Comparison of ENCODE assay signal across 8 cellular contexts in the genomic region with DNA sequence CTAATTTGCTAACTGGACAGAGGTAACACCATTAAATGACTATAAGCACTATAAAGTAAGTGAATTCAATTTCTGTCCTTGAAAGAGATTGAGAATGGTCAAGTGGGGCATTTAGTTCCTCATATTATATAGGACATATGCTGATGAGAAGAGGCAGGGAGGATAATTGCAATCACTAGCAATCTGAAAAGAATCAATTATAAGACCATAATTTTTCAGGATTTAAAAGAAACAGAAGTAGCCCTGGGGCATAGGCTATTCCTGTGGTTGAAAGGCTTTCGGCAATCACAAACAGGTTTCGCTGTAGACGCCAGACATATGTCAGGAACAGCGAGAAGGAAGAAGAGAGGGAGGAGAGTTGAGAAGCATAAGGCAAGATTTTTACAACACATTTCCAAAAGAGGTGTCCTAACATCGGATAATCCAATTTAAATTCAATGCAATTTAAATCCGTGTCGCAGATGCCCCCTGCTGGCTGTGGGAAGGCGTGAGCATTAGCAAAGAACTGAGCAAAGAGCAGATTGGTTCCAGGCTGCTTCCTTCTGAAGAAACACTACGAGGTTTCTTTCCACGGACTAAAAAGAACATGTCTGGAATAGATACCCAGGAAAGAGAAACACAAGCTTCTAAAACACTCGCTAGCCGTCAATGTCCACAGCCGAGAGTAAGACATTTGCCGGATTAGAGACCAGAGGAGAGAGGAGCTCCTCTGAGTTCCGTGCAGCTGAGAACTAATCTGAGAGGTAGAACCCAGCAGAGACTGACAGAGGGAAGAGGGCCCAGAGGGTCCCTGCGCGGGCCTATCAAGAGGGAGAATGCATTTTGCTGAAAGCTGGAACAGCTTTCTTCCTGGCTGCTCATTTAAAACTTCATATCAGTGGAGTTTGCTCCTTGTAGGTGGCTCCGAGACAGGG. TPM values are rescaled to one million over a fixed set of nuclear protein-coding genes. Genes with fewer than 3 reads are reported as not detected.
A peak's percentile ranks its signal among the peaks of the same experiment; 100 is the strongest.
DNase-seq lines count a peak whose midpoint lies in the region; ATAC-seq and TF ChIP-seq lines count a peak whose summit lies in the region.

No MANE protein-coding gene starts in this region.

- H3K79me2 ChIP-seq in OCI-LY3 (ENCODE audit: low read length): no peaks in the 10 kb centered on the region

- intact Hi-C loops in activated T-helper 2 cell treated with anti-CD3 and anti-CD28 coated beads, Interferon-gamma antibody, Interleukin-2, Interleukin-4, amounts not matched to agents 10 μg/mL and 5 μg/mL and 100 μg/mL, durations not matched to agents 14 hours and 24 hours and 36 hours (cut with micrococcal nuclease): loop anchor here (2.0 to 10.0 kb wide), 4 partner anchors 100 to 326 kb away; no protein-coding TSS in a partner anchor
- intact Hi-C loops in Right ventricle myocardium inferior (cut with DNase I): loop anchor here (1.0 to 5.0 kb wide), 3 partner anchors 102 to 327 kb away; no protein-coding TSS in a partner anchor
- intact Hi-C loops in posterior vena cava (cut with DNase I): loop anchor here (2.0 to 10.0 kb wide), 6 partner anchors 102 to 330 kb away; no protein-coding TSS in a partner anchor

- no peak overlapping the region for H3K4me2 ChIP-seq in OCI-LY3 (ENCODE audit: low read length)

- H3K27ac Mint-ChIP-seq in activated T-helper 2 cell treated with anti-CD3 and anti-CD28 coated beads, Interferon-gamma antibody, Interleukin-2, Interleukin-4, amounts not matched to agents 10 μg/mL and 5 μg/mL and 100 μg/mL, durations not matched to agents 14 hours and 24 hours and 36 hours: no peak overlapping the region

- H3K4me3 ChIP-seq in OCI-LY3 (ENCODE audit: low read length): no peak overlapping the region

- no peak overlapping the region for H3K9ac ChIP-seq in OCI-LY3 (ENCODE audit: low read length)

- peak; percentile 74 for DNase-seq in GM03348 (ENCODE audit: low spot score)
- DNase-seq in activated T-helper 2 cell treated with anti-CD3 and anti-CD28 coated beads, Interferon-gamma antibody, Interleukin-2, Interleukin-4, amounts not matched to agents 10 μg/mL and 5 μg/mL and 100 μg/mL, durations not matched to agents 14 hours and 24 hours and 36 hours (ENCODE audit: low spot score): peak; percentile 11
- DNase-seq in Right ventricle myocardium inferior (ENCODE audit: missing footprints): peak; percentile 83
- peak; percentile 91 for DNase-seq in posterior vena cava (ENCODE audit: low spot score)

- no peak overlapping the region for H3K4me3 Mint-ChIP-seq in activated T-helper 2 cell treated with anti-CD3 and anti-CD28 coated beads, Interferon-gamma antibody, Interleukin-2, Interleukin-4, amounts not matched to agents 10 μg/mL and 5 μg/mL and 100 μg/mL, durations not matched to agents 14 hours and 24 hours and 36 hours (ENCODE audit: low read depth)

- peak; percentile 71 for ATAC-seq in Right ventricle myocardium inferior
- ATAC-seq in HG03521 (IDR thresholded peaks at IDR 0.05; ENCODE audit: unreplicated experiment): no peak
- no peak for ATAC-seq in HG02678 (IDR thresholded peaks at IDR 0.05; ENCODE audit: unreplicated experiment)

- no peaks in the 10 kb centered on the region for H3K4me1 Mint-ChIP-seq in activated T-helper 2 cell treated with anti-CD3 and anti-CD28 coated beads, Interferon-gamma antibody, Interleukin-2, Interleukin-4, amounts not matched to agents 10 μg/mL and 5 μg/mL and 100 μg/mL, durations not matched to agents 14 hours and 24 hours and 36 hours (ENCODE audit: low read depth)

- H3K4me1 ChIP-seq in OCI-LY3 (ENCODE audit: low read length): no peaks in the 10 kb centered on the region

- peaks cover 5% of the 10 kb centered on the region for H3K27me3 Mint-ChIP-seq in activated T-helper 2 cell treated with anti-CD3 and anti-CD28 coated beads, Interferon-gamma antibody, Interleukin-2, Interleukin-4, amounts not matched to agents 10 μg/mL and 5 μg/mL and 100 μg/mL, durations not matched to agents 14 hours and 24 hours and 36 hours (ENCODE audit: low read depth)

- H3K27me3 ChIP-seq in OCI-LY3 (ENCODE audit: low read depth, low read length): peaks cover 28% of the 10 kb centered on the region

- H2AFZ ChIP-seq in OCI-LY3 (ENCODE audit: low read depth, low read length): no peak overlapping the region

- H3K27ac ChIP-seq in OCI-LY3 (ENCODE audit: low read length): no peak overlapping the region

- peak; percentile 92 for TF ChIP-seq RAD21 in Ishikawa (IDR thresholded peaks at IDR 0.05; ENCODE audit: low read depth)

- TF ChIP-seq CTCF in OCI-LY3 (IDR thresholded peaks at IDR 0.05; ENCODE audit: low read depth, low read length): peak; percentile 98

- no peaks in the 10 kb centered on the region for H3K9me3 Mint-ChIP-seq in activated T-helper 2 cell treated with anti-CD3 and anti-CD28 coated beads, Interferon-gamma antibody, Interleukin-2, Interleukin-4, amounts not matched to agents 10 μg/mL and 5 μg/mL and 100 μg/mL, durations not matched to agents 14 hours and 24 hours and 36 hours

- H3K9me3 ChIP-seq in OCI-LY3 (ENCODE audit: insufficient read depth, low read length): no peaks in the 10 kb centered on the region

- no peaks in the 10 kb centered on the region for H3K36me3 ChIP-seq in OCI-LY3 (replicated peaks; ENCODE audit: low read depth, low read length)

- no peaks in the 10 kb centered on the region for H4K20me1 ChIP-seq in OCI-LY3 (ENCODE audit: insufficient read depth, low read length)

- no peak for TF ChIP-seq EP300 in Ishikawa (IDR thresholded peaks at IDR 0.05; ENCODE audit: borderline replicate concordance)

- no peaks in the 10 kb centered on the region for H3K36me3 Mint-ChIP-seq in activated T-helper 2 cell treated with anti-CD3 and anti-CD28 coated beads, Interferon-gamma antibody, Interleukin-2, Interleukin-4, amounts not matched to agents 10 μg/mL and 5 μg/mL and 100 μg/mL, durations not matched to agents 14 hours and 24 hours and 36 hours (ENCODE audit: low read depth)

TF ChIP-seq in Ishikawa, 13 proteins besides CTCF, POLR2A, EP300 and RAD21:
- TF ChIP-seq TCF12 (IDR thresholded peaks at IDR 0.05; ENCODE audit: low read depth): no peak
- no peak for TF ChIP-seq CEBPB (IDR thresholded peaks at IDR 0.05)
- no peak for TF ChIP-seq TAF1 (IDR thresholded peaks at IDR 0.05; ENCODE audit: low read depth)
- TF ChIP-seq TEAD4 (IDR thresholded peaks at IDR 0.05): no peak
- no peak for TF ChIP-seq CREB1 (IDR thresholded peaks at IDR 0.05; ENCODE audit: low read depth)
- TF ChIP-seq, protein P1, sequence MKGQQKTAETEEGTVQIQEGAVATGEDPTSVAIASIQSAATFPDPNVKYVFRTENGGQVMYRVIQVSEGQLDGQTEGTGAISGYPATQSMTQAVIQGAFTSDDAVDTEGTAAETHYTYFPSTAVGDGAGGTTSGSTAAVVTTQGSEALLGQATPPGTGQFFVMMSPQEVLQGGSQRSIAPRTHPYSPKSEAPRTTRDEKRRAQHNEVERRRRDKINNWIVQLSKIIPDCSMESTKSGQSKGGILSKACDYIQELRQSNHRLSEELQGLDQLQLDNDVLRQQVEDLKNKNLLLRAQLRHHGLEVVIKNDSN (IDR thresholded peaks at IDR 0.05): no peak
- TF ChIP-seq ZBTB7A (IDR thresholded peaks at IDR 0.05; ENCODE audit: low read depth): no peak
- TF ChIP-seq YY1 (IDR thresholded peaks at IDR 0.05; ENCODE audit: low read depth): no peak
- no peak for TF ChIP-seq NFIC (IDR thresholded peaks at IDR 0.05)
- TF ChIP-seq, protein P2, sequence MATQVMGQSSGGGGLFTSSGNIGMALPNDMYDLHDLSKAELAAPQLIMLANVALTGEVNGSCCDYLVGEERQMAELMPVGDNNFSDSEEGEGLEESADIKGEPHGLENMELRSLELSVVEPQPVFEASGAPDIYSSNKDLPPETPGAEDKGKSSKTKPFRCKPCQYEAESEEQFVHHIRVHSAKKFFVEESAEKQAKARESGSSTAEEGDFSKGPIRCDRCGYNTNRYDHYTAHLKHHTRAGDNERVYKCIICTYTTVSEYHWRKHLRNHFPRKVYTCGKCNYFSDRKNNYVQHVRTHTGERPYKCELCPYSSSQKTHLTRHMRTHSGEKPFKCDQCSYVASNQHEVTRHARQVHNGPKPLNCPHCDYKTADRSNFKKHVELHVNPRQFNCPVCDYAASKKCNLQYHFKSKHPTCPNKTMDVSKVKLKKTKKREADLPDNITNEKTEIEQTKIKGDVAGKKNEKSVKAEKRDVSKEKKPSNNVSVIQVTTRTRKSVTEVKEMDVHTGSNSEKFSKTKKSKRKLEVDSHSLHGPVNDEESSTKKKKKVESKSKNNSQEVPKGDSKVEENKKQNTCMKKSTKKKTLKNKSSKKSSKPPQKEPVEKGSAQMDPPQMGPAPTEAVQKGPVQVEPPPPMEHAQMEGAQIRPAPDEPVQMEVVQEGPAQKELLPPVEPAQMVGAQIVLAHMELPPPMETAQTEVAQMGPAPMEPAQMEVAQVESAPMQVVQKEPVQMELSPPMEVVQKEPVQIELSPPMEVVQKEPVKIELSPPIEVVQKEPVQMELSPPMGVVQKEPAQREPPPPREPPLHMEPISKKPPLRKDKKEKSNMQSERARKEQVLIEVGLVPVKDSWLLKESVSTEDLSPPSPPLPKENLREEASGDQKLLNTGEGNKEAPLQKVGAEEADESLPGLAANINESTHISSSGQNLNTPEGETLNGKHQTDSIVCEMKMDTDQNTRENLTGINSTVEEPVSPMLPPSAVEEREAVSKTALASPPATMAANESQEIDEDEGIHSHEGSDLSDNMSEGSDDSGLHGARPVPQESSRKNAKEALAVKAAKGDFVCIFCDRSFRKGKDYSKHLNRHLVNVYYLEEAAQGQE (IDR thresholded peaks at IDR 0.05; ENCODE audit: low read depth): no peak
- TF ChIP-seq EGR1 (IDR thresholded peaks at IDR 0.05): no peak
- TF ChIP-seq, protein P3, sequence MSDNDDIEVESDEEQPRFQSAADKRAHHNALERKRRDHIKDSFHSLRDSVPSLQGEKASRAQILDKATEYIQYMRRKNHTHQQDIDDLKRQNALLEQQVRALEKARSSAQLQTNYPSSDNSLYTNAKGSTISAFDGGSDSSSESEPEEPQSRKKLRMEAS (IDR thresholded peaks at IDR 0.05): no peak
- TF ChIP-seq FOXM1 (IDR thresholded peaks at IDR 0.05; ENCODE audit: borderline replicate concordance, low read depth): no peak
TF ChIP-seq in Ishikawa: peak in this region for 0.

RNA-seq across cellular contexts. Expression of a gene that starts 27.9 kb away (rescaled TPM):
- total RNA-seq in activated T-helper 2 cell treated with anti-CD3 and anti-CD28 coated beads, Interferon-gamma antibody, Interleukin-2, Interleukin-4, amounts not matched to agents 10 μg/mL and 5 μg/mL and 100 μg/mL, durations not matched to agents 14 hours and 24 hours and 36 hours: 2.3 and 2.8 TPM in 2 replicates
- total RNA-seq in Right ventricle myocardium inferior (246 TPM), posterior vena cava (100 to 1,000 TPM; 176 to 297 TPM)

Comparison
In these comparisons a context has a peak if more than half of its experiments do, and no peak if none do; other contexts are left out.
1. DNase-seq: peak in every context shown above with its lines; median percentile 91 in posterior vena cava; 83 in Right ventricle myocardium inferior; 74 in GM03348; 11 in activated T-helper 2 cell treated with anti-CD3 and anti-CD28 coated beads, Interferon-gamma antibody, Interleukin-2, Interleukin-4, amounts not matched to agents 10 μg/mL and 5 μg/mL and 100 μg/mL, durations not matched to agents 14 hours and 24 hours and 36 hours.
2. RNA of a gene that starts 27.9 kb away (total RNA-seq): 176 to 297 TPM in posterior vena cava and 246 TPM in Right ventricle myocardium inferior (single experiment); 2.3 to 2.8 TPM in activated T-helper 2 cell treated with anti-CD3 and anti-CD28 coated beads, Interferon-gamma antibody, Interleukin-2, Interleukin-4, amounts not matched to agents 10 μg/mL and 5 μg/mL and 100 μg/mL, durations not matched to agents 14 hours and 24 hours and 36 hours; every median in the first group is over 10 times any median in the second.